Comparison of ENCODE assay signal across 13 cellular contexts in genomic region chr7:24741691-24742639, GRCh38. TPM values are rescaled to one million over a fixed set of nuclear protein-coding genes. Genes with fewer than 3 reads are reported as not detected.
DNase-seq lines count a peak whose midpoint lies in the region; ATAC-seq and TF ChIP-seq lines count a peak whose summit lies in the region.
"Had no signal": no experiment of that assay in that cellular context is flagged by ENCODE, and none has a peak within 500 bp of the region (broad histone marks: within the 10 kb centered on the region; RNA-seq: fewer than 3 reads in every experiment).

No MANE protein-coding gene starts in this region.

- peaks cover 15% of the 10 kb centered on the region for H3K36me3 Mint-ChIP-seq in activated T-helper 2 cell treated with anti-CD3 and anti-CD28 coated beads, Interferon-gamma antibody, Interleukin-2, Interleukin-4, amounts not matched to agents 10 μg/mL and 5 μg/mL and 100 μg/mL, durations not matched to agents 14 hours and 24 hours and 36 hours (ENCODE audit: low read depth)
- no peaks in the 10 kb centered on the region for H3K36me3 Mint-ChIP-seq in activated naive CD8-positive, alpha-beta T cell treated with anti-CD3 and anti-CD28 coated beads, Interleukin-2, amount 50 U/mL, for 24 hours (ENCODE audit: low read depth)
- H3K36me3 Mint-ChIP-seq: stimulated activated effector memory CD8-positive, alpha-beta T cell treated with anti-CD3 and anti-CD28 coated beads, Interleukin-12 subunit alpha, Interleukin-12 subunit beta, amount 100 ng/mL, for 72 hours had no signal

- peaks cover 13% of the 10 kb centered on the region for H3K27me3 Mint-ChIP-seq in activated T-helper 2 cell treated with anti-CD3 and anti-CD28 coated beads, Interferon-gamma antibody, Interleukin-2, Interleukin-4, amounts not matched to agents 10 μg/mL and 5 μg/mL and 100 μg/mL, durations not matched to agents 14 hours and 24 hours and 36 hours (ENCODE audit: low read depth)
- H3K27me3 Mint-ChIP-seq in activated naive CD8-positive, alpha-beta T cell treated with anti-CD3 and anti-CD28 coated beads, Interleukin-2, amount 50 U/mL, for 24 hours = peaks cover 33% of the 10 kb centered on the region

- ATAC-seq in SK-N-SH treated with all-trans-retinoic acid at 6 μM for 48 hours = peak; percentile 100
- peak; percentile 99 for ATAC-seq in foreskin keratinocyte
- ATAC-seq in gastrocnemius medialis = peak; percentile 88 to 95
- ATAC-seq in activated naive CD8-positive, alpha-beta T cell treated with anti-CD3 and anti-CD28 coated beads, Interleukin-2, amount 50 U/mL, for 24 hours = no peak
- no peak for ATAC-seq in HG03280 (IDR thresholded peaks at IDR 0.05; ENCODE audit: unreplicated experiment)
- ATAC-seq: stimulated activated effector memory CD8-positive, alpha-beta T cell treated with anti-CD3 and anti-CD28 coated beads, Interleukin-12 subunit alpha, Interleukin-12 subunit beta, amount 100 ng/mL, for 72 hours had no signal

- H3K9me3 Mint-ChIP-seq in activated T-helper 2 cell treated with anti-CD3 and anti-CD28 coated beads, Interferon-gamma antibody, Interleukin-2, Interleukin-4, amounts not matched to agents 10 μg/mL and 5 μg/mL and 100 μg/mL, durations not matched to agents 14 hours and 24 hours and 36 hours = peaks cover 21% of the 10 kb centered on the region
- peaks cover 18% of the 10 kb centered on the region for H3K9me3 Mint-ChIP-seq in activated naive CD8-positive, alpha-beta T cell treated with anti-CD3 and anti-CD28 coated beads, Interleukin-2, amount 50 U/mL, for 24 hours

- H3K4me3 ChIP-seq in gastrocnemius medialis = no peak overlapping the region
- H3K4me3 ChIP-seq: skin epidermis had no signal

- H3K27me3 ChIP-seq in foreskin keratinocyte (no peaks in the 10 kb centered on the region), gastrocnemius medialis (no peaks in the 10 kb centered on the region)

- intact Hi-C loops in gastrocnemius medialis (cut with DNase I; ENCODE audit: low total_unique reads) = no loop called here
- intact Hi-C loops in activated T-helper 2 cell treated with anti-CD3 and anti-CD28 coated beads, Interferon-gamma antibody, Interleukin-2, Interleukin-4, amounts not matched to agents 10 μg/mL and 5 μg/mL and 100 μg/mL, durations not matched to agents 14 hours and 24 hours and 36 hours (cut with micrococcal nuclease) = no loop called here

- TF ChIP-seq POLR2A in gastrocnemius medialis (IDR thresholded peaks at IDR 0.05) = no peak

- DNase-seq in ELR (ENCODE audit: low read depth) = peak; percentile 99
- peak; percentile 95 to 99 for DNase-seq in foreskin keratinocyte
- peak; percentile 58 to 89 for DNase-seq in gastrocnemius medialis
- no peak for DNase-seq in activated T-helper 2 cell treated with anti-CD3 and anti-CD28 coated beads, Interferon-gamma antibody, Interleukin-2, Interleukin-4, amounts not matched to agents 10 μg/mL and 5 μg/mL and 100 μg/mL, durations not matched to agents 14 hours and 24 hours and 36 hours (ENCODE audit: low spot score)
- DNase-seq in activated naive CD8-positive, alpha-beta T cell treated with anti-CD3 and anti-CD28 coated beads, Interleukin-2, amount 50 U/mL, for 24 hours = no peak
- no peak for DNase-seq in SIG-M5 treated with dmso at 0.1 percent for 504 hours (lab: John Stamatoyannopoulos, UW; ENCODE audit: unreplicated experiment)
- DNase-seq: activated T-cell treated with anti-CD3 and anti-CD28 coated beads, Interleukin-2, amount 50 U/mL, for 24 hours; T-helper 2 cell had no signal

- H3K4me1 Mint-ChIP-seq in activated T-helper 2 cell treated with anti-CD3 and anti-CD28 coated beads, Interferon-gamma antibody, Interleukin-2, Interleukin-4, amounts not matched to agents 10 μg/mL and 5 μg/mL and 100 μg/mL, durations not matched to agents 14 hours and 24 hours and 36 hours (ENCODE audit: low read depth) = no peaks in the 10 kb centered on the region
- no peaks in the 10 kb centered on the region for H3K4me1 Mint-ChIP-seq in activated naive CD8-positive, alpha-beta T cell treated with anti-CD3 and anti-CD28 coated beads, Interleukin-2, amount 50 U/mL, for 24 hours
- H3K4me1 Mint-ChIP-seq: stimulated activated effector memory CD8-positive, alpha-beta T cell treated with anti-CD3 and anti-CD28 coated beads, Interleukin-12 subunit alpha, Interleukin-12 subunit beta, amount 100 ng/mL, for 72 hours had no signal

- in situ Hi-C loops in gastrocnemius medialis (cut with MboI; ENCODE audit: low sequenced_read_pairs in 4 of 4) = no loop called here

- no peak overlapping the region for H3K4me3 Mint-ChIP-seq in activated T-helper 2 cell treated with anti-CD3 and anti-CD28 coated beads, Interferon-gamma antibody, Interleukin-2, Interleukin-4, amounts not matched to agents 10 μg/mL and 5 μg/mL and 100 μg/mL, durations not matched to agents 14 hours and 24 hours and 36 hours (ENCODE audit: low read depth)
- H3K4me3 Mint-ChIP-seq in activated naive CD8-positive, alpha-beta T cell treated with anti-CD3 and anti-CD28 coated beads, Interleukin-2, amount 50 U/mL, for 24 hours = no peak overlapping the region
- H3K4me3 Mint-ChIP-seq: activated T-cell treated with anti-CD3 and anti-CD28 coated beads, Interleukin-2, amount 50 U/mL, for 24 hours; stimulated activated effector memory CD8-positive, alpha-beta T cell treated with anti-CD3 and anti-CD28 coated beads, Interleukin-12 subunit alpha, Interleukin-12 subunit beta, amount 100 ng/mL, for 72 hours had no signal

- H3K27ac Mint-ChIP-seq in activated T-helper 2 cell treated with anti-CD3 and anti-CD28 coated beads, Interferon-gamma antibody, Interleukin-2, Interleukin-4, amounts not matched to agents 10 μg/mL and 5 μg/mL and 100 μg/mL, durations not matched to agents 14 hours and 24 hours and 36 hours = no peak overlapping the region
- no peak overlapping the region for H3K27ac Mint-ChIP-seq in activated naive CD8-positive, alpha-beta T cell treated with anti-CD3 and anti-CD28 coated beads, Interleukin-2, amount 50 U/mL, for 24 hours
- H3K27ac Mint-ChIP-seq: activated T-cell treated with anti-CD3 and anti-CD28 coated beads, Interleukin-2, amount 50 U/mL, for 24 hours; stimulated activated effector memory CD8-positive, alpha-beta T cell treated with anti-CD3 and anti-CD28 coated beads, Interleukin-12 subunit alpha, Interleukin-12 subunit beta, amount 100 ng/mL, for 72 hours had no signal

- H3K4me1 ChIP-seq in foreskin keratinocyte (peaks cover 23% of the 10 kb centered on the region), gastrocnemius medialis (peaks cover 4 to 23% of the 10 kb centered on the region in 2 donors)

- no peaks in the 10 kb centered on the region for H3K36me3 ChIP-seq in gastrocnemius medialis

- H3K27ac ChIP-seq in foreskin keratinocyte = peak overlapping the region; percentile 94
- peak overlapping the region; percentile 63 to 82 (median 76) for H3K27ac ChIP-seq in gastrocnemius medialis
- H3K27ac ChIP-seq: KMS-11 had no signal

- H3K9me3 ChIP-seq in gastrocnemius medialis = peaks cover 0 to 3% (median 0%) of the 10 kb centered on the region in 3 donors

- TF ChIP-seq CTCF in foreskin keratinocyte (conservative IDR thresholded peaks at IDR 0.05) (no peak), gastrocnemius medialis (IDR thresholded peaks at IDR 0.05 in 4 of 5, conservative IDR thresholded peaks at IDR 0.05 in 1 of 5) (no peak)

TF ChIP-seq in SK-N-SH treated with all-trans-retinoic acid at 6 μM for 48 hours, 23 proteins besides CTCF, POLR2A, EP300 and RAD21 (continues in another document):
- peak; percentile 73; the same call in 1 of the 2 replicates for TF ChIP-seq TOX (CRISPR knock-in tag; IDR thresholded peaks at IDR 0.05; ENCODE audit: borderline replicate concordance)
- no peak for TF ChIP-seq RARB (CRISPR knock-in tag; IDR thresholded peaks at IDR 0.05)
- TF ChIP-seq GLIS3 (CRISPR knock-in tag; IDR thresholded peaks at IDR 0.05) = peak; percentile 29; the same call in 1 of the 2 replicates
- 0 out of 2 replicates have a peak, but pooled peaks have one; percentile 15 for TF ChIP-seq PATZ1 (CRISPR knock-in tag; IDR thresholded peaks at IDR 0.05; ENCODE audit: borderline replicate concordance)
- TF ChIP-seq CSDC2 (CRISPR knock-in tag; IDR thresholded peaks at IDR 0.05) = 0 out of 2 replicates have a peak, but pooled peaks have one; percentile 61
- TF ChIP-seq ZNF70 (CRISPR knock-in tag; IDR thresholded peaks at IDR 0.05) = 0 out of 2 replicates have a peak, but pooled peaks have one; percentile 41
- no peak for TF ChIP-seq TCF4 (CRISPR knock-in tag; IDR thresholded peaks at IDR 0.05; ENCODE audit: borderline replicate concordance)
- peak; percentile 25; the same call in 1 of the 2 replicates for TF ChIP-seq ISL1 (CRISPR knock-in tag; IDR thresholded peaks at IDR 0.05)
- TF ChIP-seq CREB5 (CRISPR knock-in tag; IDR thresholded peaks at IDR 0.05; ENCODE audit: low read depth) = peak; percentile 76
- TF ChIP-seq SNAI2 (CRISPR knock-in tag; IDR thresholded peaks at IDR 0.05) = no peak

RNA-seq across cellular contexts. Expression of gene GSDME, which starts 15.3 kb away (rescaled TPM):
- total RNA-seq in foreskin keratinocyte = 57.0 and 68.5 TPM in 2 replicates
- polyA plus RNA-seq in foreskin keratinocyte = 53.2 and 64.3 TPM in 2 replicates
- total RNA-seq in gastrocnemius medialis = 1 to 10 TPM; 3.1 to 5.2 (median 3.9) TPM
- 8.7 and 9.6 TPM in 2 replicates for total RNA-seq in activated T-helper 2 cell treated with anti-CD3 and anti-CD28 coated beads, Interferon-gamma antibody, Interleukin-2, Interleukin-4, amounts not matched to agents 10 μg/mL and 5 μg/mL and 100 μg/mL, durations not matched to agents 14 hours and 24 hours and 36 hours

Comparison
In these comparisons a context has a peak if more than half of its experiments do, and no peak if none do; other contexts are left out.
1. DNase-seq: peak in ELR (single experiment), foreskin keratinocyte (2 of 2) and gastrocnemius medialis (2 of 2); none in activated T-helper 2 cell treated with anti-CD3 and anti-CD28 coated beads, Interferon-gamma antibody, Interleukin-2, Interleukin-4, amounts not matched to agents 10 μg/mL and 5 μg/mL and 100 μg/mL, durations not matched to agents 14 hours and 24 hours and 36 hours (single experiment), activated naive CD8-positive, alpha-beta T cell treated with anti-CD3 and anti-CD28 coated beads, Interleukin-2, amount 50 U/mL, for 24 hours (single experiment) and SIG-M5 treated with dmso at 0.1 percent for 504 hours (single experiment).
2. ATAC-seq: peak in SK-N-SH treated with all-trans-retinoic acid at 6 μM for 48 hours (single experiment), foreskin keratinocyte (single experiment) and gastrocnemius medialis (2 of 2); none in activated naive CD8-positive, alpha-beta T cell treated with anti-CD3 and anti-CD28 coated beads, Interleukin-2, amount 50 U/mL, for 24 hours (single experiment) and HG03280 (single experiment).